ENCODE assay signal across 34 cellular contexts in the genomic region with DNA sequence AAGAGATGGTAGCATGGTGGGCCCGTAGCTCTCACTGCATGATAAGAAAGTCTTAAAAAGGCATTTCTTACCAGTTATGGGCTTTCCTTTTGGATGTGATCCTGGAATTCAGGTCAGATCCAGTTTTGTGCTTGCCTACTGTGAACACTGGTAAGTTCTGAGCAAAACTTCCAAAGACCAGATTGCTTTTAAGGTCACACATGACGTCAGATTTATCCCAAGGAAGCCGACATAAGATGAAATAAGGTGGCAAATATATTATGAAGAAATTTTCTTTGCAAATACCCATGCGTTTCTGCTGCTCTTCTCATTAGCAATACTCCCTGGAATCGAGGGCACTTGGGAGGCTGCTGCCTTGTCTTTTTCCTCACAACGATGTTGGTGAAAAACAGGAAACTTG.
"Had no signal": no experiment of that assay in that cellular context is flagged by ENCODE, and none has a peak within 500 bp of the region (broad histone marks: within the 10 kb centered on the region; RNA-seq: fewer than 3 reads in every experiment).

No MANE protein-coding gene starts in this region.

- H3K27me3 ChIP-seq: MG63 had no signal

- DNase-seq: Karpas-422, Kasumi-1, MG63, MM.1S, MV-4-11, NCI-H1048, NCI-H1092, NCI-H1092 treated with DMSO at 0.1 percent for 48 hours, NCI-H1105, NCI-H1105 treated with DMSO at 0.1 percent for 48 hours, NCI-H1417, NCI-H1417 treated with DMSO at 0.1 percent for 48 hours, NCI-H1436, NCI-H1436 treated with DMSO at 0.1 percent for 48 hours, NCI-H146, NCI-H1694, NCI-H1694 treated with DMSO at 0.1 percent for 48 hours, NCI-H187, NCI-H187 treated with DMSO at 0.1 percent for 48 hours, NCI-H1930, NCI-H2029, NCI-H2029 treated with DMSO at 0.1 percent for 48 hours, NCI-H2081, NCI-H2081 treated with DMSO at 0.1 percent for 48 hours, NCI-H2107, NCI-H2171, NCI-H2171 treated with DMSO at 0.1 percent for 48 hours, NCI-H2227 treated with DMSO at 0.1 percent for 48 hours, NCI-H226, NCI-H345, NCI-H446, NCI-H446 treated with DMSO at 0.1 percent for 48 hours, NCI-H510A, NCI-H510A treated with DMSO at 0.1 percent for 48 hours had no signal

- H3K36me3 ChIP-seq: MG63 had no signal

- H3K4me3 ChIP-seq: MG63 had no signal

- H3K9me3 ChIP-seq: MG63 had no signal
